In the genomic region with DNA sequence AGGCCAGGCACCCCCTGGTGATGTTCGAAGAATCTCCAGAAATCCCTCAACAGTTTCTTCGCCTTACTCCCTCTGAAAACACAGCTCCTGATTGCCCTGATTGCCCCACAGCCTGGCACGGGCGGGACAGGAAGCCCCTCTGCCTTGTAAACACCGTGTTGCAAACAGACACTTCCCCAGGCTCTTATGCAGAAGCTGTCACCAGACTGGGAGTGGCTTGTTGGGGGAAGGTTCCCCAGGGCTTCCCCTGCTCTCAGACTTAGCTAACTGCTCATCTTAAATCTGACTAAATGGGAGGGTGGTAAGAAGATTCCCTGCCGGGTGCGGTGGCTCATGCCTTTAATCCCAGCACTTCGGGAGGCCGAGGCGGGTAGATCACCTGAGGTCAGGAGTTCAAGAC, we compare ENCODE assay signal across 8 cellular contexts. TPM values are rescaled to one million over a fixed set of nuclear protein-coding genes. Genes with fewer than 3 reads are reported as not detected.
DNase-seq lines count a peak whose midpoint lies in the region; ATAC-seq and TF ChIP-seq lines count a peak whose summit lies in the region.

No MANE protein-coding gene starts in this region.

- no peaks in the 10 kb centered on the region for H3K27me3 Mint-ChIP-seq in activated T-cell treated with anti-CD3 and anti-CD28 coated beads, Interleukin-2, amount 50 U/mL, for 4 hours (ENCODE audit: low read depth)
- no peaks in the 10 kb centered on the region for H3K27me3 Mint-ChIP-seq in stimulated activated naive CD8-positive, alpha-beta T cell treated with anti-CD3 and anti-CD28 coated beads, Interleukin-15, amount 100 ng/mL, for 72 hours

- peaks cover 2% of the 10 kb centered on the region for H3K9me3 Mint-ChIP-seq in activated T-cell treated with anti-CD3 and anti-CD28 coated beads, Interleukin-2, amount 50 U/mL, for 4 hours
- peaks cover 0 to 22% of the 10 kb centered on the region in 2 donors for H3K9me3 Mint-ChIP-seq in stimulated activated naive CD8-positive, alpha-beta T cell treated with anti-CD3 and anti-CD28 coated beads, Interleukin-15, amount 100 ng/mL, for 72 hours

- ATAC-seq in GM18505 (IDR thresholded peaks at IDR 0.05; ENCODE audit: unreplicated experiment) (peak; percentile 51), left colon (peak; percentile 30), HG02973 (IDR thresholded peaks at IDR 0.05; ENCODE audit: unreplicated experiment) (no peak)
- ATAC-seq in activated T-cell treated with anti-CD3 and anti-CD28 coated beads, Interleukin-2, amount 50 U/mL, for 4 hours, result peak; percentile 74 to 75
- peak; percentile 86 for ATAC-seq in stimulated activated naive CD8-positive, alpha-beta T cell treated with anti-CD3 and anti-CD28 coated beads, Interleukin-15, amount 100 ng/mL, for 72 hours

- intact Hi-C loops in left colon (cut with DNase I, micrococcal nuclease), result no loop called here

- peaks cover 98% of the 10 kb centered on the region for H3K4me1 Mint-ChIP-seq in activated T-cell treated with anti-CD3 and anti-CD28 coated beads, Interleukin-2, amount 50 U/mL, for 4 hours (ENCODE audit: low read depth)
- peaks cover 90% of the 10 kb centered on the region for H3K4me1 Mint-ChIP-seq in stimulated activated naive CD8-positive, alpha-beta T cell treated with anti-CD3 and anti-CD28 coated beads, Interleukin-15, amount 100 ng/mL, for 72 hours

- DNase-seq in MV-4-11 (lab: John Stamatoyannopoulos, UW), result peak; percentile 94
- DNase-seq in activated T-cell treated with anti-CD3 and anti-CD28 coated beads, Interleukin-2, amount 50 U/mL, for 4 hours, result peak; percentile 67
- peak; percentile 48 to 54 for DNase-seq in left colon
- DNase-seq in stimulated activated naive CD8-positive, alpha-beta T cell treated with anti-CD3 and anti-CD28 coated beads, Interleukin-15, amount 100 ng/mL, for 72 hours, result peak; percentile 57 to 78
- DNase-seq in GM19240 (ENCODE audit: insufficient read length, low spot score), result no peak
- no peak for DNase-seq in 8988T

- H3K27ac Mint-ChIP-seq in stimulated activated naive CD8-positive, alpha-beta T cell treated with anti-CD3 and anti-CD28 coated beads, Interleukin-15, amount 100 ng/mL, for 72 hours, result peak overlapping the region; percentile 49 to 78

- TF ChIP-seq POLR2A in GM18505 (IDR thresholded peaks at IDR 0.05; ENCODE audit: borderline replicate concordance, extremely low read depth, insufficient read depth, insufficient read length), result peak; percentile 34

- peak overlapping the region; percentile 66 for H3K4me3 Mint-ChIP-seq in activated T-cell treated with anti-CD3 and anti-CD28 coated beads, Interleukin-2, amount 50 U/mL, for 4 hours
- H3K4me3 Mint-ChIP-seq in stimulated activated naive CD8-positive, alpha-beta T cell treated with anti-CD3 and anti-CD28 coated beads, Interleukin-15, amount 100 ng/mL, for 72 hours, result peak overlapping the region; percentile 73 to 82

- peaks cover 41% of the 10 kb centered on the region for H3K36me3 Mint-ChIP-seq in activated T-cell treated with anti-CD3 and anti-CD28 coated beads, Interleukin-2, amount 50 U/mL, for 4 hours (ENCODE audit: insufficient read depth)

RNA-seq across cellular contexts. Expression of gene PIK3R5, which starts 11.2 kb away (rescaled TPM):
- 10 to 100 TPM in 2 of 3 donors, 1 to 10 TPM in 1; 8.4 to 17.8 (median 13.6) TPM for total RNA-seq in activated T-cell treated with anti-CD3 and anti-CD28 coated beads, Interleukin-2, amount 50 U/mL, for 4 hours
- 1 to 10 TPM; 3.2 to 4.9 TPM for total RNA-seq in left colon

Comparison
In these comparisons a context has a peak if more than half of its experiments do, and no peak if none do; other contexts are left out.
1. DNase-seq: peak in MV-4-11 (single experiment), activated T-cell treated with anti-CD3 and anti-CD28 coated beads, Interleukin-2, amount 50 U/mL, for 4 hours (single experiment), left colon (2 of 2) and stimulated activated naive CD8-positive, alpha-beta T cell treated with anti-CD3 and anti-CD28 coated beads, Interleukin-15, amount 100 ng/mL, for 72 hours (2 of 2); none in GM19240 (single experiment) and 8988T (single experiment).